ENCODE assay signal across 8 cellular contexts in genomic region chr16:2149630-2150417, GRCh38. TPM values are rescaled to one million over a fixed set of nuclear protein-coding genes. Genes with fewer than 3 reads are reported as not detected.
A peak's percentile ranks its signal among the peaks of the same experiment; 100 is the strongest.
DNase-seq lines count a peak whose midpoint lies in the region; ATAC-seq and TF ChIP-seq lines count a peak whose summit lies in the region.

No MANE protein-coding gene starts in this region.

- H3K27ac Mint-ChIP-seq in Calu3 (ENCODE audit: unreplicated experiment) (peak overlapping the region; percentile 61), natural killer cell (no peak overlapping the region)
- H3K27ac Mint-ChIP-seq in activated naive CD8-positive, alpha-beta T cell treated with anti-CD3 and anti-CD28 coated beads for 36 hours = peak overlapping the region; percentile 45

- H2BK15ac ChIP-seq in IMR-90 (ENCODE audit: low read depth, low read length) = no peak overlapping the region

- H4K8ac ChIP-seq in IMR-90 (ENCODE audit: low read depth in 2 of 2, low read length in 2 of 2) = no peak overlapping the region

- H3K9me3 Mint-ChIP-seq in Calu3 (ENCODE audit: low read depth, unreplicated experiment) (no peaks in the 10 kb centered on the region), natural killer cell (no peaks in the 10 kb centered on the region)
- H3K9me3 Mint-ChIP-seq in activated naive CD8-positive, alpha-beta T cell treated with anti-CD3 and anti-CD28 coated beads for 36 hours = no peaks in the 10 kb centered on the region

- peak overlapping the region; percentile 18 for H2AK9ac ChIP-seq in IMR-90 (replicated peaks; ENCODE audit: low read depth, low read length, poor library complexity)

- no peak overlapping the region for H2AFZ ChIP-seq in IMR-90 (replicated peaks; ENCODE audit: low read length, poor library complexity)

- BruUV-seq in Calu3 (replicated peaks; lab: Mats Ljungman, UMichigan) (no TSS peak), IMR-90 (replicated peaks; lab: Mats Ljungman, UMichigan) (no TSS peak)

- 48% methylated on average over 5 of the region's 24 CpGs; no CpG with 5 or more reads in 1 of the 2 experiments for WGBS in IMR-90 (ENCODE audit: extremely low coverage in 2 of 2, insufficient read length in 1 of 2), 2 experiments

- no peak overlapping the region for H2BK20ac ChIP-seq in IMR-90 (ENCODE audit: low read depth, low read length)

- peaks cover 72% of the 10 kb centered on the region for H4K20me1 ChIP-seq in IMR-90 (ENCODE audit: insufficient read depth, low read length)

- no peak overlapping the region for H4K5ac ChIP-seq in IMR-90 (ENCODE audit: low read depth, low read length)

- H3K56ac ChIP-seq in IMR-90 (ENCODE audit: extremely low read depth, insufficient read depth, low read length) = no peak overlapping the region

- no peak overlapping the region for H3K14ac ChIP-seq in IMR-90 (replicated peaks; ENCODE audit: low read depth, low read length)

- DNase-seq in Calu3 = no peak
- DNase-seq in IMR-90 = no peak
- DNase-seq in activated naive CD8-positive, alpha-beta T cell treated with anti-CD3 and anti-CD28 coated beads for 36 hours = peak; percentile 22
- DNase-seq in natural killer cell = no peak
- DNase-seq in GM03348 (ENCODE audit: low spot score) = no peak
- DNase-seq in effector CD8-positive, alpha-beta T cell (lab: John Stamatoyannopoulos, UW) = no peak
- DNase-seq in NCI-H1417 (lab: John Stamatoyannopoulos, UW) = no peak

- TF ChIP-seq RAD21 in IMR-90 (IDR thresholded peaks at IDR 0.05; ENCODE audit: low read length) = no peak

- H3K36me3 Mint-ChIP-seq in Calu3 (ENCODE audit: insufficient read depth, unreplicated experiment) = peaks cover 72% of the 10 kb centered on the region
- H3K36me3 Mint-ChIP-seq in activated naive CD8-positive, alpha-beta T cell treated with anti-CD3 and anti-CD28 coated beads for 36 hours = peaks cover 35% of the 10 kb centered on the region
- no peaks in the 10 kb centered on the region for H3K36me3 Mint-ChIP-seq in natural killer cell

- H2BK120ac ChIP-seq in IMR-90 (ENCODE audit: low read depth, low read length) = no peak overlapping the region

- no peaks in the 10 kb centered on the region for H3K9me3 ChIP-seq in IMR-90 (ENCODE audit: control insufficient read depth, insufficient read depth, low read length)

- intact Hi-C loops in Calu3 (cut with micrococcal nuclease; ENCODE audit: unreplicated experiment) (no loop called here), IMR-90 (cut with micrococcal nuclease) (no loop called here), natural killer cell (cut with micrococcal nuclease) (loop anchor here (5.0 to 10.0 kb wide), 2 partner anchors 65 to 378 kb away; partner anchors contain the start of genes BRICD5, EME2, MRPS34 and NME3)

- TF ChIP-seq CTCF in Calu3 (IDR thresholded peaks at IDR 0.05; ENCODE audit: unreplicated experiment) (no peak), IMR-90 (conservative IDR thresholded peaks at IDR 0.05; ENCODE audit: low read depth, low read length) (no peak), natural killer cell (IDR thresholded peaks at IDR 0.05) (no peak)

- H2AK5ac ChIP-seq in IMR-90 (ENCODE audit: low read depth, low read length) = no peak overlapping the region

- peak overlapping the region; percentile 73; the same call in 1 of the 2 replicates for H3K23ac ChIP-seq in IMR-90 (ENCODE audit: low read depth, low read length)

- H3K27ac ChIP-seq in IMR-90 (ENCODE audit: insufficient read depth, low read length) = no peak overlapping the region

- peak overlapping the region; percentile 17; the same call in 1 of the 2 replicates for H3K4ac ChIP-seq in IMR-90 (ENCODE audit: low read depth, low read length)

- H4K91ac ChIP-seq in IMR-90 (ENCODE audit: insufficient read depth, low read depth, low read length) = no peak overlapping the region

- H3K79me1 ChIP-seq in IMR-90 (ENCODE audit: low read depth in 1 of 2, low read length in 2 of 2) = peaks cover 11 to 60% of the 10 kb centered on the region in 2 experiments; a peak in 3 of 4 replicates

- dilution Hi-C loops in IMR-90 (cut with HindIII; ENCODE audit: low sequenced_read_pairs, unreplicated experiment) = no loop called here

- H3K4me1 ChIP-seq in IMR-90 (ENCODE audit: control insufficient read depth, insufficient read depth, low read length) = peaks cover 40% of the 10 kb centered on the region

- peaks cover 32% of the 10 kb centered on the region for H3K36me3 ChIP-seq in IMR-90 (ENCODE audit: control insufficient read depth, insufficient read depth, low read length)

- no peak overlapping the region for H3K18ac ChIP-seq in IMR-90 (ENCODE audit: low read depth, low read length)

- H3K4me3 Mint-ChIP-seq in Calu3 (ENCODE audit: low read depth, unreplicated experiment) (peak overlapping the region; percentile 61), natural killer cell (peak overlapping the region; percentile 42)
- H3K4me3 Mint-ChIP-seq in activated naive CD8-positive, alpha-beta T cell treated with anti-CD3 and anti-CD28 coated beads for 36 hours = peak overlapping the region; percentile 1

- no peak for ATAC-seq in IMR-90 (ENCODE audit: low read depth)
- ATAC-seq in natural killer cell = no peak
- no peak for ATAC-seq in HG02852 (IDR thresholded peaks at IDR 0.05; ENCODE audit: unreplicated experiment)

- POLR2A ChIA-PET in IMR-90 (lab: Charles Lee; ENCODE audit: unreplicated experiment) = no interaction called here

- H3K4me3 ChIP-seq in IMR-90 (ENCODE audit: insufficient read depth, low read depth, low read length) = no peak overlapping the region

- H2BK5ac ChIP-seq in IMR-90 (ENCODE audit: low read depth, low read length, poor library complexity, severe bottlenecking) = no peak overlapping the region

- H3K27me3 ChIP-seq in IMR-90 (ENCODE audit: control insufficient read depth, insufficient read depth, low read length) = no peaks in the 10 kb centered on the region

- peaks cover 10% of the 10 kb centered on the region for H3K9me1 ChIP-seq in IMR-90 (ENCODE audit: insufficient read depth, low read length)

- no peak for TF ChIP-seq POLR2A in IMR-90 (IDR thresholded peaks at IDR 0.05; ENCODE audit: low read depth, low read length)

- H3K9ac ChIP-seq in IMR-90 (ENCODE audit: low read depth, low read length) = no peak overlapping the region

- in situ Hi-C loops in IMR-90 (cut with MboI; ENCODE audit: low sequenced_read_pairs) = no loop called here

- H3K27me3 Mint-ChIP-seq in Calu3 (ENCODE audit: unreplicated experiment) = peaks cover 2% of the 10 kb centered on the region
- H3K27me3 Mint-ChIP-seq in activated naive CD8-positive, alpha-beta T cell treated with anti-CD3 and anti-CD28 coated beads for 36 hours = peaks cover 7% of the 10 kb centered on the region
- H3K27me3 Mint-ChIP-seq in natural killer cell (ENCODE audit: low read depth in 2 of 2) = peaks cover 0 to 3% of the 10 kb centered on the region in 2 donors

- H3K4me1 Mint-ChIP-seq in Calu3 (ENCODE audit: low read depth, unreplicated experiment) = peaks cover 11% of the 10 kb centered on the region
- peaks cover 27% of the 10 kb centered on the region for H3K4me1 Mint-ChIP-seq in activated naive CD8-positive, alpha-beta T cell treated with anti-CD3 and anti-CD28 coated beads for 36 hours
- peaks cover 6 to 21% of the 10 kb centered on the region in 2 donors for H3K4me1 Mint-ChIP-seq in natural killer cell

- CTCF ChIA-PET in Calu3 (lab: Charles Lee) (interaction anchor here (0.6 kb wide), 2 partner anchors 674 to 1447 kb away, joined by 4 read pairs; no protein-coding TSS in a partner anchor), IMR-90 (lab: Yijun Ruan, JAX) (no interaction called here)

- H3K4me2 ChIP-seq in IMR-90 (ENCODE audit: low read depth, low read length) = peak overlapping the region; percentile 18; the same call in 1 of the 2 replicates

TF ChIP-seq in IMR-90, 13 proteins besides CTCF, POLR2A, EP300 and RAD21 (continues in another document):
- TF ChIP-seq MAFK (IDR thresholded peaks at IDR 0.05; ENCODE audit: low read depth, low read length) = no peak
- no peak for TF ChIP-seq BHLHE40 (IDR thresholded peaks at IDR 0.05; ENCODE audit: low read depth, low read length)

RNA-seq across cellular contexts. Expression of gene RAB26, which starts 1.4 kb away (rescaled TPM):
- total RNA-seq in Calu3 (2022) (10.8 and 12.3 TPM in 2 replicates), IMR-90 (2012; rRNA removed) (1.1 TPM in 2 replicates), natural killer cell (under 1 TPM in 2 of 3 donors, not detected in 1; 0.27 to 0.28 TPM)
- 4.5 and 4.8 TPM in 2 replicates for polyA plus RNA-seq in IMR-90 (2012; rRNA removed)
- 2.8 and 4.9 TPM in 2 replicates for polyA plus RNA-seq in IMR-90 (2012; cell fraction: cytosol; rRNA removed)
- polyA plus RNA-seq in IMR-90 (2012; cell fraction: nucleus; rRNA removed; ENCODE audit: low replicate concordance) = 33.0 and 40.5 TPM in 2 replicates
- under 1 TPM; 0.26 to 0.35 TPM for total RNA-seq in activated naive CD8-positive, alpha-beta T cell treated with anti-CD3 and anti-CD28 coated beads for 36 hours

RNA-seq across cellular contexts. Expression of gene TRAF7, which starts 5.8 kb away (rescaled TPM):
- total RNA-seq in Calu3 (2022) (118 and 127 TPM in 2 replicates), IMR-90 (2012; rRNA removed) (26.4 and 29.6 TPM in 2 replicates), natural killer cell (10 to 100 TPM; 29.3 to 39.1 (median 37.3) TPM)
- 52.6 and 55.1 TPM in 2 replicates for polyA plus RNA-seq in IMR-90 (2012; rRNA removed)
- 37.0 and 60.8 TPM in 2 replicates for polyA plus RNA-seq in IMR-90 (2012; cell fraction: cytosol; rRNA removed)
- polyA plus RNA-seq in IMR-90 (2012; cell fraction: nucleus; rRNA removed; ENCODE audit: low replicate concordance) = 79.2 and 173 TPM in 2 replicates
- 10 to 100 TPM; 86.4 to 89.2 TPM for total RNA-seq in activated naive CD8-positive, alpha-beta T cell treated with anti-CD3 and anti-CD28 coated beads for 36 hours

RNA-seq across cellular contexts. Expression of gene PKD1, which starts 14.1 kb away (rescaled TPM):
- 82.0 and 86.0 TPM in 2 replicates for total RNA-seq in Calu3 (2022)
- 7.9 and 15.6 TPM in 2 replicates for total RNA-seq in IMR-90 (2012; rRNA removed)
- polyA plus RNA-seq in IMR-90 (2012; rRNA removed) = 97.3 and 118 TPM in 2 replicates
- polyA plus RNA-seq in IMR-90 (2012; cell fraction: cytosol; rRNA removed) = 53.6 and 146 TPM in 2 replicates
- 423 and 1,655 TPM in 2 replicates for polyA plus RNA-seq in IMR-90 (2012; cell fraction: nucleus; rRNA removed; ENCODE audit: low replicate concordance)
- total RNA-seq in activated naive CD8-positive, alpha-beta T cell treated with anti-CD3 and anti-CD28 coated beads for 36 hours = 10 to 100 TPM; 52.6 to 54.5 TPM
- total RNA-seq in natural killer cell = 100 to 1,000 TPM in 1 of 3 donors, 10 to 100 TPM in 2; 87.0 to 105 (median 99.1) TPM

RNA-seq across cellular contexts. Expression of gene CASKIN1, which starts 46.6 kb away (rescaled TPM):
- total RNA-seq in Calu3 (2022) (1.4 and 2.6 TPM in 2 replicates), IMR-90 (2012; rRNA removed) (not detected in 2 replicates), natural killer cell (not detected)
- polyA plus RNA-seq in IMR-90 (2012; rRNA removed) = 0.05 and 0.06 TPM in 2 replicates
- 0.05 and 0.09 TPM in 2 replicates for polyA plus RNA-seq in IMR-90 (2012; cell fraction: cytosol; rRNA removed)
- 0.76 and 1.1 TPM in 2 replicates for polyA plus RNA-seq in IMR-90 (2012; cell fraction: nucleus; rRNA removed; ENCODE audit: low replicate concordance)
- total RNA-seq in activated naive CD8-positive, alpha-beta T cell treated with anti-CD3 and anti-CD28 coated beads for 36 hours = 1 to 10 TPM; 1.8 to 3.4 TPM

RNA-seq across cellular contexts. Expression of gene MLST8, which starts 55.4 kb away (rescaled TPM):
- total RNA-seq in Calu3 (2022) (58.0 and 59.7 TPM in 2 replicates), IMR-90 (2012; rRNA removed) (34.4 and 50.3 TPM in 2 replicates), natural killer cell (10 to 100 TPM; 19.7 to 30.2 (median 27.8) TPM)
- polyA plus RNA-seq in IMR-90 (2012; rRNA removed) = 93.7 and 94.1 TPM in 2 replicates
- 56.2 and 108 TPM in 2 replicates for polyA plus RNA-seq in IMR-90 (2012; cell fraction: cytosol; rRNA removed)
- 97.5 and 242 TPM in 2 replicates for polyA plus RNA-seq in IMR-90 (2012; cell fraction: nucleus; rRNA removed; ENCODE audit: low replicate concordance)
- total RNA-seq in activated naive CD8-positive, alpha-beta T cell treated with anti-CD3 and anti-CD28 coated beads for 36 hours = 10 to 100 TPM; 89.5 to 92.3 TPM

Comparison
In these comparisons a context has a peak if more than half of its experiments do, and no peak if none do; other contexts are left out.
1. H3K27ac Mint-ChIP-seq: peak in Calu3 (single experiment) and activated naive CD8-positive, alpha-beta T cell treated with anti-CD3 and anti-CD28 coated beads for 36 hours (single experiment); none in natural killer cell (0 of 2).
2. H3K4me3 Mint-ChIP-seq: peak in every context shown above with its lines; median percentile 61 in Calu3; 42 in natural killer cell; 1 in activated naive CD8-positive, alpha-beta T cell treated with anti-CD3 and anti-CD28 coated beads for 36 hours.